Comparison of ENCODE assay signal across 2 cellular contexts in genomic region chr6:121539537-121539936, GRCh38.
TF ChIP-seq lines count a peak whose summit lies in the region.

No MANE protein-coding gene starts in this region.

TF ChIP-seq in SK-N-SH, 30 proteins besides CTCF, POLR2A, EP300 and RAD21 (continued from another document):
- no peak for TF ChIP-seq TEAD4 (IDR thresholded peaks at IDR 0.05; ENCODE audit: borderline replicate concordance, insufficient read depth)
- TF ChIP-seq JUND (IDR thresholded peaks at IDR 0.05): no peak
- TF ChIP-seq MAX (IDR thresholded peaks at IDR 0.05; ENCODE audit: low read depth): no peak
- no peak for TF ChIP-seq EZH2phosphoT487 (IDR thresholded peaks at IDR 0.05; ENCODE audit: borderline replicate concordance, low read depth)
- no peak for TF ChIP-seq TCF12 (IDR thresholded peaks at IDR 0.05)

TF ChIP-seq in SK-N-SH treated with all-trans-retinoic acid at 6 μM for 48 hours, 23 proteins besides CTCF, POLR2A, EP300 and RAD21 (continued from another document):
- no peak for TF ChIP-seq TSHZ2 (CRISPR knock-in tag; IDR thresholded peaks at IDR 0.05)
- TF ChIP-seq ZC3H10 (CRISPR knock-in tag; IDR thresholded peaks at IDR 0.05): no peak
